ENCODE assay signal across 9 cellular contexts in genomic region chr17:46264456-46265198, GRCh38. TPM values are rescaled to one million over a fixed set of nuclear protein-coding genes. Genes with fewer than 3 reads are reported as not detected.
DNase-seq lines count a peak whose midpoint lies in the region; ATAC-seq and TF ChIP-seq lines count a peak whose summit lies in the region.
"Had no signal": no experiment of that assay in that cellular context is flagged by ENCODE, and none has a peak within 500 bp of the region (broad histone marks: within the 10 kb centered on the region; RNA-seq: fewer than 3 reads in every experiment).

No MANE protein-coding gene starts in this region.

- peak overlapping the region; percentile 25 for H3K27ac Mint-ChIP-seq in osteocyte (ENCODE audit: unreplicated experiment)

- H3K27me3 Mint-ChIP-seq in osteocyte (ENCODE audit: unreplicated experiment) = peaks cover 15% of the 10 kb centered on the region

- H3K4me1 Mint-ChIP-seq in osteocyte (ENCODE audit: unreplicated experiment) = peaks cover 24% of the 10 kb centered on the region

- CTCF ChIA-PET in mammary epithelial cell (lab: Charles Lee; ENCODE audit: low non-redundant PET) = interaction anchor here (0.6 kb wide), 1 partner anchor 678 kb away, joined by 14 read pairs; no protein-coding TSS in a partner anchor

- H3K79me2 ChIP-seq in mammary epithelial cell (ENCODE audit: insufficient read depth, low read length) = no peaks in the 10 kb centered on the region

- H3K36me3 ChIP-seq in mammary epithelial cell (ENCODE audit: insufficient read depth, low read length) = no peaks in the 10 kb centered on the region

- DNase-seq in NCI-H2107 treated with DMSO at 0.1 percent for 48 hours (lab: John Stamatoyannopoulos, UW; ENCODE audit: unreplicated experiment) (peak; percentile 42), NCI-H2107 (lab: John Stamatoyannopoulos, UW) (no peak), NCI-H2196 treated with DMSO at 0.1 percent for 48 hours (lab: John Stamatoyannopoulos, UW; ENCODE audit: unreplicated experiment) (peak; percentile 79), mammary epithelial cell (peak; percentile 89), osteocyte (ENCODE audit: extremely low spot score, unreplicated experiment) (peak; percentile 84), CD1c-positive myeloid dendritic cell (ENCODE audit: extremely low spot score) (no peak)
- DNase-seq: AML-193 had no signal

- H3K4me3 ChIP-seq in mammary epithelial cell (replicated peaks in 1 of 3; ENCODE audit: insufficient read depth in 1 of 3, low read depth in 2 of 3, low read length in 3 of 3) = no peak overlapping the region

- no peaks in the 10 kb centered on the region for H3K9me3 ChIP-seq in mammary epithelial cell (replicated peaks; ENCODE audit: insufficient read depth, low read length)

- H3K9me3 Mint-ChIP-seq in osteocyte (ENCODE audit: unreplicated experiment) = no peaks in the 10 kb centered on the region

- H3K27ac ChIP-seq in mammary epithelial cell (ENCODE audit: insufficient read depth, low read depth, low read length) = peak overlapping the region; percentile 91

- no peak for TF ChIP-seq CTCF in mammary epithelial cell (conservative IDR thresholded peaks at IDR 0.05 in 1 of 2, IDR thresholded peaks at IDR 0.05 in 1 of 2; ENCODE audit: extremely low read depth in 1 of 2, insufficient read depth in 1 of 2, low read depth in 1 of 2, low read length in 2 of 2)
- no peak for TF ChIP-seq CTCF in osteocyte (IDR thresholded peaks at IDR 0.05)

- peak overlapping the region; percentile 46 for H3K4me2 ChIP-seq in mammary epithelial cell (ENCODE audit: insufficient read depth, low read depth, low read length)

- 19% methylated on average over 3 of the region's 3 CpGs for WGBS in mammary epithelial cell (ENCODE audit: low coverage, missing lambda C conversion rate)

- no peaks in the 10 kb centered on the region for H3K27me3 ChIP-seq in mammary epithelial cell (ENCODE audit: insufficient read depth, low read length)

- no peaks in the 10 kb centered on the region for H4K20me1 ChIP-seq in mammary epithelial cell (ENCODE audit: insufficient read depth, low read length)

- H3K4me3 Mint-ChIP-seq in osteocyte (ENCODE audit: unreplicated experiment) = no peak overlapping the region

- H3K9ac ChIP-seq in mammary epithelial cell (ENCODE audit: insufficient read depth, low read length) = peak overlapping the region; percentile 65

- intact Hi-C loops in mammary epithelial cell (cut with micrococcal nuclease) = loop anchor here (5.0 kb wide), 1 partner anchor 72 kb away; the partner anchor contains the start of gene KANSL1

- ATAC-seq in GM21423 (IDR thresholded peaks at IDR 0.05; ENCODE audit: unreplicated experiment) (no peak), HG03095 (IDR thresholded peaks at IDR 0.05; ENCODE audit: unreplicated experiment) (no peak)

- no TSS peak for BruUV-seq in mammary epithelial cell (replicated peaks; lab: Mats Ljungman, UMichigan)

- peaks cover 2% of the 10 kb centered on the region for H3K36me3 Mint-ChIP-seq in osteocyte (ENCODE audit: unreplicated experiment)

- H2AFZ ChIP-seq in mammary epithelial cell (ENCODE audit: low read depth, low read length) = peak overlapping the region; percentile 54

- in situ Hi-C loops in mammary epithelial cell (cut with MboI; ENCODE audit: low sequenced_read_pairs in 2 of 2) = loop anchor here in 1 of 2 donors (25.0 kb wide), 1 partner anchor 677 kb away; no protein-coding TSS in a partner anchor

- dilution Hi-C loops in mammary epithelial cell (cut with HindIII; ENCODE audit: low sequenced_read_pairs) = no loop called here

- peaks cover 24% of the 10 kb centered on the region for H3K4me1 ChIP-seq in mammary epithelial cell (ENCODE audit: insufficient read depth, low read length)

RNA-seq across cellular contexts. Expression of gene LRRC37A, which starts 30.3 kb away (rescaled TPM):
- total RNA-seq in mammary epithelial cell = 1 to 10 TPM; 1.7 to 3.0 TPM
- 0.35 TPM for polyA plus RNA-seq in mammary epithelial cell
- polyA minus RNA-seq in mammary epithelial cell = not detected
- 3.5 and 4.1 TPM in 2 replicates for total RNA-seq in osteocyte

Comparison
In these comparisons a context has a peak if more than half of its experiments do, and no peak if none do; other contexts are left out.
1. DNase-seq: peak in NCI-H2107 treated with DMSO at 0.1 percent for 48 hours (single experiment), NCI-H2196 treated with DMSO at 0.1 percent for 48 hours (single experiment), mammary epithelial cell (single experiment) and osteocyte (single experiment); none in NCI-H2107 (single experiment) and CD1c-positive myeloid dendritic cell (single experiment).